ENCODE assay signal across 11 cellular contexts in genomic region chr19:29121684-29122083, GRCh38.
A peak's percentile ranks its signal among the peaks of the same experiment; 100 is the strongest.
DNase-seq lines count a peak whose midpoint lies in the region; ATAC-seq, FAIRE-seq and TF ChIP-seq lines count a peak whose summit lies in the region.
"Had no signal": no experiment of that assay in that cellular context is flagged by ENCODE, and none has a peak within 500 bp of the region (broad histone marks: within the 10 kb centered on the region; RNA-seq: fewer than 3 reads in every experiment).

No MANE protein-coding gene starts in this region.

- intact Hi-C loops in K562 (cut with micrococcal nuclease) (loop anchor here (1.0 kb wide), 1 partner anchor 178 kb away; no protein-coding TSS in a partner anchor), lower leg skin (cut with DNase I; ENCODE audit: low total_unique reads) (no loop called here)

- H3K9ac ChIP-seq in K562 (ENCODE audit: insufficient read depth in 1 of 2, low read depth in 2 of 2, low read length in 2 of 2): no peak overlapping the region

- TF ChIP-seq POLR2A in K562 (conservative IDR thresholded peaks at IDR 0.05) (no peak), lower leg skin (IDR thresholded peaks at IDR 0.05) (no peak)

- peak; percentile 61 for FAIRE-seq in K562 (lab: Jason Lieb, UNC)
- FAIRE-seq: keratinocyte had no signal

- ATAC-seq in K562: peak; percentile 92

- H4K20me1 ChIP-seq in K562 (replicated peaks; ENCODE audit: control insufficient read depth, insufficient read depth, low read length): no peaks in the 10 kb centered on the region

- H3K4me1 ChIP-seq in K562 (replicated peaks in 1 of 2; ENCODE audit: control insufficient read depth in 2 of 2, insufficient read depth in 2 of 2, low read length in 2 of 2): no peaks in the 10 kb centered on the region
- H3K4me1 ChIP-seq: spleen had no signal

- in situ Hi-C loops in K562 (cut with MboI): no loop called here

- no peaks in the 10 kb centered on the region for H3K79me2 ChIP-seq in K562 (ENCODE audit: control insufficient read depth, insufficient read depth, low read length)

- H2AFZ ChIP-seq in K562 (ENCODE audit: low read depth, low read length): no peak overlapping the region

- H3K27me3 ChIP-seq in BJ (ENCODE audit: control insufficient read depth, insufficient read depth, low read length) (no peaks in the 10 kb centered on the region), K562 (ENCODE audit: control insufficient read depth in 2 of 2, insufficient read depth in 2 of 2, low read length in 2 of 2) (no peaks in the 10 kb centered on the region)

- no peak for TF ChIP-seq EP300 in K562 (IDR thresholded peaks at IDR 0.05; ENCODE audit: low read length)

- no peaks in the 10 kb centered on the region for H3K9me3 ChIP-seq in K562 (replicated peaks; ENCODE audit: control insufficient read depth, insufficient read depth, low read depth, low read length)

- H3K4me3 ChIP-seq in BJ (ENCODE audit: low read depth, low read length): no peak overlapping the region
- no peak overlapping the region for H3K4me3 ChIP-seq in K562
- no peak overlapping the region for H3K4me3 ChIP-seq in lower leg skin (ENCODE audit: low read depth, poor library complexity, severe bottlenecking)
- H3K4me3 ChIP-seq: spleen had no signal

- H3K4me2 ChIP-seq in K562 (ENCODE audit: insufficient read depth, low read length): no peak overlapping the region

- H3K36me3 ChIP-seq in BJ (ENCODE audit: control insufficient read depth, insufficient read depth, low read length) (no peaks in the 10 kb centered on the region), K562 (ENCODE audit: control insufficient read depth, insufficient read depth, low read length) (no peaks in the 10 kb centered on the region)
- H3K36me3 ChIP-seq: spleen had no signal

- WGBS in K562 (ENCODE audit: insufficient coverage, low coverage, missing lambda C conversion rate): 0% methylated on average over 3 of the region's 3 CpGs
- WGBS in lower leg skin, 2 donors: 32 to 42% methylated on average over 3 of the region's 3 CpGs

- no peak for DNase-seq in BJ (ENCODE audit: low read depth)
- peak; percentile 6 for DNase-seq in HK-2 (ENCODE audit: unreplicated experiment)
- DNase-seq in K562 (ENCODE audit: extremely low read depth in 1 of 4, low spot score in 3 of 4): peak; percentile 44 to 62 (median 58)
- peak; percentile 5 for DNase-seq in myocyte (ENCODE audit: low read depth)
- no peak for DNase-seq in NCI-H446 (lab: John Stamatoyannopoulos, UW)
- DNase-seq in lower leg skin (ENCODE audit: low spot score in 2 of 2): no peak
- DNase-seq in NK-92 (lab: John Stamatoyannopoulos, UW; ENCODE audit: unreplicated experiment): no peak
- DNase-seq in NCI-H2029 treated with DMSO at 0.1 percent for 48 hours (lab: John Stamatoyannopoulos, UW): no peak
- DNase-seq: spleen had no signal

- BruUV-seq in K562 (replicated peaks; lab: Mats Ljungman, UMichigan): no TSS peak

- POLR2A ChIA-PET in BJ (lab: Charles Lee) (no interaction called here), K562 (lab: Yijun Ruan, JAX) (interaction anchor here (0.6 to 0.7 kb wide), 5 partner anchors 13 to 841 kb away, joined by 3 to 4 read pairs (median 3); no protein-coding TSS in a partner anchor)

- no peaks in the 10 kb centered on the region for H3K9me1 ChIP-seq in K562 (ENCODE audit: control insufficient read depth, insufficient read depth, low read length)

- peak; percentile 48 to 68; a peak in 3 of 4 replicates for TF ChIP-seq RAD21 in K562 (CRISPR knock-in tag; conservative IDR thresholded peaks at IDR 0.05 in 1 of 2, IDR thresholded peaks at IDR 0.05 in 1 of 2)

- H3K27ac ChIP-seq in K562 (ENCODE audit: extremely low read depth, low read depth, low read length): no peak overlapping the region
- H3K27ac ChIP-seq: RWPE1, spleen had no signal

- CTCF ChIA-PET in BJ (lab: Yijun Ruan, JAX) (interaction anchor here (0.9 to 2.5 kb wide), 13 partner anchors 8 to 398 kb away, joined by 3 to 9 read pairs (median 3); no protein-coding TSS in a partner anchor), K562 (lab: Yijun Ruan, JAX; ENCODE audit: low intra/inter-chr PET ratio) (no interaction called here)

- TF ChIP-seq CTCF in BJ (IDR thresholded peaks at IDR 0.05; ENCODE audit: insufficient read depth, low read depth, low read length) (peak; percentile 65), K562 (IDR thresholded peaks at IDR 0.05 in 2 of 3, conservative IDR thresholded peaks at IDR 0.05 in 1 of 3; ENCODE audit: insufficient read depth in 2 of 3, low read depth in 1 of 3, low read length in 3 of 3) (peak; percentile 61 to 75 (median 70)), lower leg skin (IDR thresholded peaks at IDR 0.05) (no peak)

TF ChIP-seq in K562, 482 proteins besides CTCF, POLR2A, EP300 and RAD21:
- TF ChIP-seq SMC3 (conservative IDR thresholded peaks at IDR 0.05; ENCODE audit: insufficient read depth, low read depth, low read length) (peak; percentile 57; the same call in 1 of the 2 replicates), PRMT5 (CRISPR knock-in tag; IDR thresholded peaks at IDR 0.05) (no peak), RCOR1 (IDR thresholded peaks at IDR 0.05; ENCODE audit: borderline replicate concordance in 1 of 2, low read depth in 2 of 2, low read length in 2 of 2) (peak in 1 of 2 experiments; percentile 28; a peak in 1 of 4 replicates)

Comparison
In these comparisons a context has a peak if more than half of its experiments do, and no peak if none do; other contexts are left out.
1. DNase-seq: peak in HK-2 (single experiment), K562 (4 of 4) and myocyte (single experiment); none in BJ (single experiment), NCI-H446 (0 of 2), lower leg skin (0 of 2), NK-92 (single experiment) and NCI-H2029 treated with DMSO at 0.1 percent for 48 hours (single experiment).
2. CTCF ChIP-seq: peak in BJ (single experiment) and K562 (3 of 3); none in lower leg skin (0 of 3).